ENCODE assay signal across 11 cellular contexts in genomic region chr17:30372755-30373154, GRCh38. TPM values are rescaled to one million over a fixed set of nuclear protein-coding genes. Genes with fewer than 3 reads are reported as not detected.
A peak's percentile ranks its signal among the peaks of the same experiment; 100 is the strongest.
DNase-seq lines count a peak whose midpoint lies in the region; ATAC-seq and TF ChIP-seq lines count a peak whose summit lies in the region.
"Had no signal": no experiment of that assay in that cellular context is flagged by ENCODE, and none has a peak within 500 bp of the region (broad histone marks: within the 10 kb centered on the region; RNA-seq: fewer than 3 reads in every experiment).

No MANE protein-coding gene starts in this region.

- H3K4me3 ChIP-seq in RWPE2 (ENCODE audit: severe bottlenecking): no peak overlapping the region
- no peak overlapping the region for H3K4me3 ChIP-seq in epithelial cell of proximal tubule (ENCODE audit: low read depth, low read length)
- H3K4me3 ChIP-seq: skin epidermis had no signal

- intact Hi-C loops in Right ventricle myocardium superior (cut with DNase I): no loop called here
- intact Hi-C loops in left colon (cut with DNase I, micrococcal nuclease): no loop called here

- peak; percentile 59 for ATAC-seq in RWPE2 (ENCODE audit: low read depth)
- no peak for ATAC-seq in Right ventricle myocardium superior (ENCODE audit: poor library complexity)
- ATAC-seq in left colon: no peak

- H3K9me3 Mint-ChIP-seq in mesothelial cell of epicardium: no peaks in the 10 kb centered on the region

- H3K4me1 Mint-ChIP-seq in mesothelial cell of epicardium: peaks cover 21% of the 10 kb centered on the region

- H3K27ac Mint-ChIP-seq in mesothelial cell of epicardium: no peak overlapping the region

- no peaks in the 10 kb centered on the region for H3K36me3 ChIP-seq in RWPE2 (ENCODE audit: low read depth)

- H3K9me3 ChIP-seq in RWPE2 (ENCODE audit: severe bottlenecking): no peaks in the 10 kb centered on the region

- in situ Hi-C loops in Caki2 (cut with HindIII; ENCODE audit: low pct_unique_long_range_greater_than_20kb, low sequenced_read_pairs): no loop called here
- in situ Hi-C loops in GM13977 (cut with MboI; ENCODE audit: low pct_unique_long_range_greater_than_20kb, low sequenced_read_pairs, unreplicated experiment): no loop called here

- H3K36me3 Mint-ChIP-seq in mesothelial cell of epicardium: no peaks in the 10 kb centered on the region

- no peaks in the 10 kb centered on the region for H3K27me3 ChIP-seq in RWPE2 (ENCODE audit: insufficient read depth, poor library complexity, severe bottlenecking)

- no peak overlapping the region for H3K27ac ChIP-seq in RWPE2 (ENCODE audit: poor library complexity, severe bottlenecking)
- H3K27ac ChIP-seq: skin epidermis had no signal

- peaks cover 3% of the 10 kb centered on the region for H3K27me3 Mint-ChIP-seq in mesothelial cell of epicardium (ENCODE audit: low read depth)

- peak; percentile 14 for TF ChIP-seq CTCF in GM13977 (IDR thresholded peaks at IDR 0.05; ENCODE audit: extremely low read depth, insufficient read depth, missing control alignments)
- peak; percentile 25 for TF ChIP-seq CTCF in RWPE2 (IDR thresholded peaks at IDR 0.05; ENCODE audit: poor library complexity, severe bottlenecking)
- peak; percentile 26 for TF ChIP-seq CTCF in epithelial cell of proximal tubule (conservative IDR thresholded peaks at IDR 0.05; ENCODE audit: low read depth, low read length)
- TF ChIP-seq CTCF in mesothelial cell of epicardium (IDR thresholded peaks at IDR 0.05; ENCODE audit: unreplicated experiment): no peak

- DNase-seq in Caki2 (ENCODE audit: low read depth): peak; percentile 60
- DNase-seq in GM13977 (ENCODE audit: low spot score): no peak
- no peak for DNase-seq in RWPE2 (ENCODE audit: low spot score)
- DNase-seq in epithelial cell of proximal tubule (ENCODE audit: low read depth): no peak
- DNase-seq in Right ventricle myocardium superior: no peak
- no peak for DNase-seq in left colon
- no peak for DNase-seq in mesothelial cell of epicardium (ENCODE audit: low spot score in 2 of 2, unreplicated experiment in 2 of 2)
- DNase-seq in midbrain (lab: John Stamatoyannopoulos, UW): no peak
- DNase-seq: NCI-H187 treated with DMSO at 0.1 percent for 48 hours had no signal

- peaks cover 23% of the 10 kb centered on the region for H3K4me1 ChIP-seq in RWPE2 (ENCODE audit: insufficient read depth, poor library complexity, severe bottlenecking)

- no peak overlapping the region for H3K4me3 Mint-ChIP-seq in mesothelial cell of epicardium

RNA-seq across cellular contexts. Expression of gene CPD, which starts 6.0 kb away (rescaled TPM):
- 29.4 and 171 TPM in 2 replicates for total RNA-seq in Caki2 (2014; rRNA removed; shearing (Covaris generic); ENCODE audit: low replicate concordance)
- 49.7 and 124 TPM in 2 replicates for total RNA-seq in epithelial cell of proximal tubule
- total RNA-seq in Right ventricle myocardium superior: 16.1 TPM
- 10 to 100 TPM; 79.8 to 90.8 TPM for total RNA-seq in left colon
- total RNA-seq in mesothelial cell of epicardium: 49.3 to 58.3 TPM (median 54.1 TPM) in 3 replicates

RNA-seq across cellular contexts. Expression of gene TMIGD1, which starts 38.9 kb away (rescaled TPM):
- total RNA-seq in Caki2 (2014; rRNA removed; shearing (Covaris generic); ENCODE audit: low replicate concordance): not detected in 2 replicates
- total RNA-seq in epithelial cell of proximal tubule (not detected in 2 replicates), Right ventricle myocardium superior (not detected), left colon (100 to 1,000 TPM; 125 to 255 TPM), mesothelial cell of epicardium (not detected in 3 replicates)
- total RNA-seq: mesenteric fat pad had no signal

Comparison
In these comparisons a context has a peak if more than half of its experiments do, and no peak if none do; other contexts are left out.
1. RNA of gene TMIGD1, which starts 38.9 kb away (total RNA-seq): 125 to 255 TPM in left colon; not detected in Caki2, not detected in epithelial cell of proximal tubule, not detected in Right ventricle myocardium superior (single experiment) and not detected in mesothelial cell of epicardium; every median in the first group is over 100 times any median in the second.